In genomic region chr2:239963646-239964205, GRCh38 we compare ENCODE assay signal across 1 cellular context.
TF ChIP-seq lines count a peak whose summit lies in the region.

No MANE protein-coding gene starts in this region.

TF ChIP-seq in GM23338, 12 proteins besides CTCF, POLR2A, EP300 and RAD21 (continued from another document):
- TF ChIP-seq ZNF462 (CRISPR knock-in tag; IDR thresholded peaks at IDR 0.05) = no peak
- TF ChIP-seq JUNB (IDR thresholded peaks at IDR 0.05; ENCODE audit: unreplicated experiment) = no peak
TF ChIP-seq in GM23338: peak in this region for 0.
